1 cellular context compared by ENCODE assay signal in the genomic region with DNA sequence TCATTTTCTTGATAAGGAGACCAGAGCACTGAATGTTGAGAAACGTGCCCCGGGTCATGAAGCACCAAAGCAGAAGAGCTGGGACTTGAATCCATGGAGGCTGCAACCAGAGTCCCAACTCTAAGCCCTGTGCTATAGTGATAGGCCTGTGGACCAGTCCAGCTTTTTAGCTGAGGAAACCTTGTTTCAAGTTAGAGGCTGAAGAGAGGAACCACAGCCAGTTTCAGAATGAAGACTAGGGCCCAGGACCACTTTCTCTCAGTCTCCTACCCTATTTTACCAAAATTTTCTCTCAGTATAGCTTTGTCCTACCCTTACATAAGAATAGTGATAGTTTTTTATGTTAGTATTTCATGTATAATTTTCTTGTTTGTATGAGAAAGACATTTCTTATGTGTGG.
TF ChIP-seq lines count a peak whose summit lies in the region.

No MANE protein-coding gene starts in this region.

TF ChIP-seq in GM12878, 131 proteins besides CTCF, POLR2A, EP300 and RAD21 (continued from another document):
- TF ChIP-seq, protein P1, sequence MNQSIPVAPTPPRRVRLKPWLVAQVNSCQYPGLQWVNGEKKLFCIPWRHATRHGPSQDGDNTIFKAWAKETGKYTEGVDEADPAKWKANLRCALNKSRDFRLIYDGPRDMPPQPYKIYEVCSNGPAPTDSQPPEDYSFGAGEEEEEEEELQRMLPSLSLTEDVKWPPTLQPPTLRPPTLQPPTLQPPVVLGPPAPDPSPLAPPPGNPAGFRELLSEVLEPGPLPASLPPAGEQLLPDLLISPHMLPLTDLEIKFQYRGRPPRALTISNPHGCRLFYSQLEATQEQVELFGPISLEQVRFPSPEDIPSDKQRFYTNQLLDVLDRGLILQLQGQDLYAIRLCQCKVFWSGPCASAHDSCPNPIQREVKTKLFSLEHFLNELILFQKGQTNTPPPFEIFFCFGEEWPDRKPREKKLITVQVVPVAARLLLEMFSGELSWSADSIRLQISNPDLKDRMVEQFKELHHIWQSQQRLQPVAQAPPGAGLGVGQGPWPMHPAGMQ (IDR thresholded peaks at IDR 0.05; ENCODE audit: borderline replicate concordance): no peak
- TF ChIP-seq EED (IDR thresholded peaks at IDR 0.05; ENCODE audit: low read depth) (no peak), NBN (IDR thresholded peaks at IDR 0.05) (no peak), BCL11A (IDR thresholded peaks at IDR 0.05; ENCODE audit: low read depth, low read length) (no peak)
